Comparison of ENCODE assay signal across 22 cellular contexts in genomic region chr3:183046883-183047282, GRCh38.
DNase-seq lines count a peak whose midpoint lies in the region; ATAC-seq lines count a peak whose summit lies in the region.
"Had no signal": no experiment of that assay in that cellular context is flagged by ENCODE, and none has a peak within 500 bp of the region (broad histone marks: within the 10 kb centered on the region; RNA-seq: fewer than 3 reads in every experiment).

No MANE protein-coding gene starts in this region.

- peaks cover 53% of the 10 kb centered on the region for H3K36me3 Mint-ChIP-seq in effector memory CD8-positive, alpha-beta T cell (ENCODE audit: insufficient read depth)

- H3K4me3 Mint-ChIP-seq in stimulated activated naive CD8-positive, alpha-beta T cell treated with anti-CD3 and anti-CD28 coated beads, Interleukin-15, amount 100 ng/mL, for 72 hours, result no peak overlapping the region
- no peak overlapping the region for H3K4me3 Mint-ChIP-seq in effector memory CD8-positive, alpha-beta T cell
- H3K4me3 Mint-ChIP-seq: activated T-cell treated with anti-CD3 and anti-CD28 coated beads, Interleukin-2, amount 50 U/mL, for 4 hours; neural crest cell; T-helper 17 cell had no signal

- H3K9me3 Mint-ChIP-seq in stimulated activated naive CD8-positive, alpha-beta T cell treated with anti-CD3 and anti-CD28 coated beads, Interleukin-15, amount 100 ng/mL, for 72 hours, result no peaks in the 10 kb centered on the region
- H3K9me3 Mint-ChIP-seq in effector memory CD8-positive, alpha-beta T cell, result no peaks in the 10 kb centered on the region

- ATAC-seq in stimulated activated naive CD8-positive, alpha-beta T cell treated with anti-CD3 and anti-CD28 coated beads, Interleukin-15, amount 100 ng/mL, for 72 hours, result no peak
- no peak for ATAC-seq in stimulated activated naive CD8-positive, alpha-beta T cell treated with anti-CD3 and anti-CD28 coated beads, Interleukin-15, Interleukin-2, amounts not matched to agents 100 U/mL and 50 U/mL, for 24 hours
- ATAC-seq in effector memory CD8-positive, alpha-beta T cell (replicated peaks), result no peak
- ATAC-seq in HG03139 (IDR thresholded peaks at IDR 0.05; ENCODE audit: unreplicated experiment) (no peak), HG02938 (IDR thresholded peaks at IDR 0.05; ENCODE audit: unreplicated experiment) (no peak), HG03175 (IDR thresholded peaks at IDR 0.05; ENCODE audit: unreplicated experiment) (no peak)
- ATAC-seq: activated T-cell treated with anti-CD3 and anti-CD28 coated beads, Interleukin-2, amount 50 U/mL, for 4 hours; T-helper 17 cell; upper lobe of right lung had no signal

- H3K27me3 Mint-ChIP-seq in stimulated activated naive CD8-positive, alpha-beta T cell treated with anti-CD3 and anti-CD28 coated beads, Interleukin-15, amount 100 ng/mL, for 72 hours, result no peaks in the 10 kb centered on the region
- no peaks in the 10 kb centered on the region for H3K27me3 Mint-ChIP-seq in effector memory CD8-positive, alpha-beta T cell
- H3K27me3 Mint-ChIP-seq: T-helper 17 cell had no signal

- H3K27ac Mint-ChIP-seq in stimulated activated naive CD8-positive, alpha-beta T cell treated with anti-CD3 and anti-CD28 coated beads, Interleukin-15, amount 100 ng/mL, for 72 hours, result peak overlapping the region; percentile 43 to 62
- H3K27ac Mint-ChIP-seq in effector memory CD8-positive, alpha-beta T cell, result peak overlapping the region; percentile 1 to 5
- H3K27ac Mint-ChIP-seq: T-helper 17 cell had no signal

- peaks cover 5% of the 10 kb centered on the region for H3K4me1 Mint-ChIP-seq in stimulated activated naive CD8-positive, alpha-beta T cell treated with anti-CD3 and anti-CD28 coated beads, Interleukin-15, amount 100 ng/mL, for 72 hours
- H3K4me1 Mint-ChIP-seq in effector memory CD8-positive, alpha-beta T cell (ENCODE audit: low read depth in 2 of 2), result no peaks in the 10 kb centered on the region
- H3K4me1 Mint-ChIP-seq: neural crest cell had no signal

- no peak for DNase-seq in stimulated activated naive CD8-positive, alpha-beta T cell treated with anti-CD3 and anti-CD28 coated beads, Interleukin-15, amount 100 ng/mL, for 72 hours
- DNase-seq in stimulated activated naive CD8-positive, alpha-beta T cell treated with anti-CD3 and anti-CD28 coated beads, Interleukin-15, Interleukin-2, amounts not matched to agents 100 U/mL and 50 U/mL, for 24 hours, result no peak
- DNase-seq in OCI-M1 (lab: John Stamatoyannopoulos, UW) (peak; percentile 30), GOT3 (lab: John Stamatoyannopoulos, UW) (no peak)
- no peak for DNase-seq in effector memory CD8-positive, alpha-beta T cell
- DNase-seq: ACHN; activated CD4-positive, alpha-beta T cell treated with anti-CD3 and anti-CD28 coated beads for 48 hours; activated T-cell treated with anti-CD3 and anti-CD28 coated beads, Interleukin-2, amount 50 U/mL, for 4 hours; amniotic stem cell; COR-L47; DMS79; effector CD8-positive, alpha-beta T cell; head of caudate nucleus; NCI-H1092 treated with DMSO at 0.1 percent for 48 hours; NCI-H1930; NCI-H524 treated with DMSO at 0.1 percent for 48 hours; T-helper 17 cell; upper lobe of right lung had no signal
